In the genomic region with DNA sequence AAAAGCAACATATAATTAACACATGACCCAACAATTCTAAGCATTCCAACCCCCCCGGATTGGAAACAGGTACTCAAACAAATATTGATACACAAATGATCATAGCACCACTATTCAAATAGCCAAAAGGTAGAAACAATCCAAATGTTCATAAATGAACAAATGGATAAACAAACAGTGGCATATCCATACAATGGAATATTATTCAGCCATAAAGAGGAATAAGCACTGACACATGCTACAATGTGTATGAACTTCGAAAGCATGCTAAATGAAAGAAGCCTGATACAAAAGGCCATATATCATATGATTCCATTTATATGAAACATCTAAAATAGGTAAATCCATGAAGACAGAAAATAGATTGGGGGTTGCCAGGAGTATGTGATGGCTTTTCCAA, we compare ENCODE assay signal across 35 cellular contexts.
"Had no signal": no experiment of that assay in that cellular context is flagged by ENCODE, and none has a peak within 500 bp of the region (broad histone marks: within the 10 kb centered on the region; RNA-seq: fewer than 3 reads in every experiment).

No MANE protein-coding gene starts in this region.

- DNase-seq: activated B cell treated with CpG ODN at 0.5 μM for 24 hours; activated CD4-positive, alpha-beta memory T cell treated with anti-CD3 and anti-CD28 coated beads for 36 hours; activated CD4-positive, alpha-beta T cell treated with anti-CD3 and anti-CD28 coated beads for 4 hours; activated CD4-positive, alpha-beta T cell treated with anti-CD3 and anti-CD28 coated beads, Interleukin-2, amount 10 ng/mL, durations not matched to agents 24 days and 14 days; activated CD4-positive, alpha-beta T cell treated with anti-CD3 and anti-CD28 coated beads, Interleukin-2, amount 50 U/mL, for 1 hour; activated CD4-positive, alpha-beta T cell treated with anti-CD3 and anti-CD28 coated beads, Interleukin-2, amount 50 U/mL, for 4 hours; activated CD4-positive, CD25-positive, alpha-beta regulatory T cell treated with anti-CD3 and anti-CD28 coated beads, Interleukin-2, amount 50 U/mL, for 72 hours; activated CD8-positive, alpha-beta memory T cell treated with anti-CD3 and anti-CD28 coated beads, Interleukin-2, amount 50 U/mL, for 4 hours; activated CD8-positive, alpha-beta T cell treated with anti-CD3 and anti-CD28 coated beads for 36 hours; activated effector memory CD4-positive, alpha-beta T cell treated with anti-CD3 and anti-CD28 coated beads, Interleukin-2, amount 50 U/mL, for 16 hours; activated naive CD4-positive, alpha-beta T cell treated with anti-CD3 and anti-CD28 coated beads, Interleukin-2, amount 10 ng/mL, durations not matched to agents 7 days and 5 days; activated naive CD4-positive, alpha-beta T cell treated with Interleukin-2 at 50 U/mL for 16 hours; activated naive CD8-positive, alpha-beta T cell treated with anti-CD3 and anti-CD28 coated beads, Interleukin-2, amount 10 ng/mL, durations not matched to agents 7 days and 5 days; activated naive CD8-positive, alpha-beta T cell treated with anti-CD3 and anti-CD28 coated beads, Interleukin-2, amount 50 U/mL, for 24 hours; activated T-cell treated with anti-CD3 and anti-CD28 coated beads for 4 hours; activated T-cell treated with anti-CD3 and anti-CD28 coated beads, Interleukin-2, amount 50 U/mL, for 1 hour; activated T-cell treated with anti-CD3 and anti-CD28 coated beads, Interleukin-2, amount 50 U/mL, for 4 hours; activated T-cell treated with anti-CD3 and anti-CD28 coated beads, Interleukin-2, amount 50 U/mL, for 72 hours; amygdala; anterior cingulate cortex; caudate nucleus; cerebellar nuclear complex; T-helper 2 cell; T-helper 9 cell had no signal

- H3K9me3 Mint-ChIP-seq: activated naive CD4-positive, alpha-beta T cell treated with anti-CD3 and anti-CD28 coated beads, Interleukin-2, amount 10 ng/mL, durations not matched to agents 7 days and 5 days; activated naive CD4-positive, alpha-beta T cell treated with anti-CD3 and anti-CD28 coated beads, Interleukin-2, amount 50 U/mL, for 24 hours; activated T-helper 1 cell treated with anti-CD3 and anti-CD28 coated beads, Interleukin-12 subunit alpha, Interleukin-12 subunit beta, Interleukin-2, Interleukin-4 antibody, amounts not matched to agents 30 ng/mL and 10 ng/mL and 1 ng/mL, durations not matched to agents 14 hours and 24 hours and 36 hours; activated T-helper 17 cell treated with anti-CD3 and anti-CD28 coated beads, Interleukin-2, amount 50 U/mL, for 72 hours; central memory CD8-positive, alpha-beta T cell; T-helper 1 cell treated with Interleukin-12 subunit alpha and Interleukin-12 subunit beta and Interleukin-4 antibody, amounts not matched to agents 30 μg/mL and 1 μg/mL, for 36 hours had no signal

- H3K27ac Mint-ChIP-seq: activated B cell treated with CpG ODN at 0.5 μM for 24 hours; activated CD4-positive, alpha-beta memory T cell treated with anti-CD3 and anti-CD28 coated beads for 36 hours; activated CD4-positive, alpha-beta T cell treated with anti-CD3 and anti-CD28 coated beads, Interleukin-2, amount 10 ng/mL, durations not matched to agents 24 days and 14 days; activated CD8-positive, alpha-beta T cell treated with anti-CD3 and anti-CD28 coated beads for 36 hours; activated naive CD4-positive, alpha-beta T cell treated with anti-CD3 and anti-CD28 coated beads, Interleukin-2, amount 10 ng/mL, durations not matched to agents 7 days and 5 days; activated naive CD4-positive, alpha-beta T cell treated with anti-CD3 and anti-CD28 coated beads, Interleukin-2, amount 50 U/mL, for 24 hours; activated naive CD8-positive, alpha-beta T cell; activated naive CD8-positive, alpha-beta T cell treated with anti-CD3 and anti-CD28 coated beads, Interleukin-2, amount 10 ng/mL, durations not matched to agents 7 days and 5 days; activated naive CD8-positive, alpha-beta T cell treated with anti-CD3 and anti-CD28 coated beads, Interleukin-2, amount 50 U/mL, for 24 hours; activated T-cell treated with anti-CD3 and anti-CD28 coated beads, Interleukin-2, amount 50 U/mL, for 72 hours; activated T-helper 1 cell treated with anti-CD3 and anti-CD28 coated beads, Interleukin-12 subunit alpha, Interleukin-12 subunit beta, Interleukin-2, Interleukin-4 antibody, amounts not matched to agents 30 ng/mL and 10 ng/mL and 1 ng/mL, durations not matched to agents 14 hours and 24 hours and 36 hours; activated T-helper 17 cell treated with anti-CD3 and anti-CD28 coated beads, Interleukin-2, amount 50 U/mL, for 72 hours; brain; T-helper 1 cell treated with Interleukin-12 subunit alpha and Interleukin-12 subunit beta and Interleukin-4 antibody, amounts not matched to agents 30 μg/mL and 1 μg/mL, for 36 hours; T-helper 2 cell treated with Interferon-gamma antibody and Interleukin-4, amounts not matched to agents 5 μg/mL and 100 μg/mL, for 36 hours had no signal

- H3K4me3 ChIP-seq: ascending aorta, cardiac muscle cell had no signal

- H3K4me3 Mint-ChIP-seq: activated B cell treated with CpG ODN at 0.5 μM for 24 hours; activated CD4-positive, alpha-beta memory T cell treated with anti-CD3 and anti-CD28 coated beads for 36 hours; activated CD4-positive, alpha-beta T cell treated with anti-CD3 and anti-CD28 coated beads, Interleukin-2, amount 10 ng/mL, durations not matched to agents 24 days and 14 days; activated CD8-positive, alpha-beta T cell treated with anti-CD3 and anti-CD28 coated beads for 36 hours; activated naive CD4-positive, alpha-beta T cell treated with anti-CD3 and anti-CD28 coated beads, Interleukin-2, amount 10 ng/mL, durations not matched to agents 7 days and 5 days; activated naive CD4-positive, alpha-beta T cell treated with anti-CD3 and anti-CD28 coated beads, Interleukin-2, amount 50 U/mL, for 24 hours; activated naive CD8-positive, alpha-beta T cell; activated naive CD8-positive, alpha-beta T cell treated with anti-CD3 and anti-CD28 coated beads, Interleukin-2, amount 10 ng/mL, durations not matched to agents 7 days and 5 days; activated naive CD8-positive, alpha-beta T cell treated with anti-CD3 and anti-CD28 coated beads, Interleukin-2, amount 50 U/mL, for 24 hours; activated T-cell treated with anti-CD3 and anti-CD28 coated beads, Interleukin-2, amount 50 U/mL, for 4 hours; activated T-cell treated with anti-CD3 and anti-CD28 coated beads, Interleukin-2, amount 50 U/mL, for 72 hours; activated T-helper 1 cell treated with anti-CD3 and anti-CD28 coated beads, Interleukin-12 subunit alpha, Interleukin-12 subunit beta, Interleukin-2, Interleukin-4 antibody, amounts not matched to agents 30 ng/mL and 10 ng/mL and 1 ng/mL, durations not matched to agents 14 hours and 24 hours and 36 hours; activated T-helper 17 cell treated with anti-CD3 and anti-CD28 coated beads, Interleukin-2, amount 50 U/mL, for 72 hours; brain; central memory CD8-positive, alpha-beta T cell; T-helper 1 cell treated with Interleukin-12 subunit alpha and Interleukin-12 subunit beta and Interleukin-4 antibody, amounts not matched to agents 30 μg/mL and 1 μg/mL, for 36 hours; T-helper 2 cell treated with Interferon-gamma antibody and Interleukin-4, amounts not matched to agents 5 μg/mL and 100 μg/mL, for 36 hours had no signal

- H3K4me1 Mint-ChIP-seq: activated B cell treated with CpG ODN at 0.5 μM for 24 hours; activated naive CD4-positive, alpha-beta T cell treated with anti-CD3 and anti-CD28 coated beads, Interleukin-2, amount 10 ng/mL, durations not matched to agents 7 days and 5 days; activated naive CD4-positive, alpha-beta T cell treated with anti-CD3 and anti-CD28 coated beads, Interleukin-2, amount 50 U/mL, for 24 hours; activated naive CD8-positive, alpha-beta T cell treated with anti-CD3 and anti-CD28 coated beads, Interleukin-2, amount 10 ng/mL, durations not matched to agents 7 days and 5 days; activated naive CD8-positive, alpha-beta T cell treated with anti-CD3 and anti-CD28 coated beads, Interleukin-2, amount 50 U/mL, for 24 hours; activated T-helper 17 cell treated with anti-CD3 and anti-CD28 coated beads, Interleukin-2, amount 50 U/mL, for 72 hours; brain; central memory CD8-positive, alpha-beta T cell had no signal

- H3K4me1 ChIP-seq: ascending aorta had no signal

- H3K27ac ChIP-seq: ascending aorta, cardiac muscle cell, VCaP had no signal

- H3K27me3 Mint-ChIP-seq: activated B cell treated with CpG ODN at 0.5 μM for 24 hours; activated CD4-positive, alpha-beta memory T cell treated with anti-CD3 and anti-CD28 coated beads for 36 hours; activated CD4-positive, alpha-beta T cell treated with anti-CD3 and anti-CD28 coated beads, Interleukin-2, amount 10 ng/mL, durations not matched to agents 24 days and 14 days; activated CD8-positive, alpha-beta T cell treated with anti-CD3 and anti-CD28 coated beads for 36 hours; activated naive CD4-positive, alpha-beta T cell treated with anti-CD3 and anti-CD28 coated beads, Interleukin-2, amount 10 ng/mL, durations not matched to agents 7 days and 5 days; activated naive CD4-positive, alpha-beta T cell treated with anti-CD3 and anti-CD28 coated beads, Interleukin-2, amount 50 U/mL, for 24 hours; activated naive CD8-positive, alpha-beta T cell; activated naive CD8-positive, alpha-beta T cell treated with anti-CD3 and anti-CD28 coated beads, Interleukin-2, amount 10 ng/mL, durations not matched to agents 7 days and 5 days; activated naive CD8-positive, alpha-beta T cell treated with anti-CD3 and anti-CD28 coated beads, Interleukin-2, amount 50 U/mL, for 24 hours; activated T-helper 17 cell treated with anti-CD3 and anti-CD28 coated beads, Interleukin-2, amount 50 U/mL, for 72 hours; brain; central memory CD8-positive, alpha-beta T cell had no signal

- ATAC-seq: activated CD8-positive, alpha-beta T cell treated with anti-CD3 and anti-CD28 coated beads for 36 hours; activated naive CD8-positive, alpha-beta T cell treated with anti-CD3 and anti-CD28 coated beads, Interleukin-2, amount 50 U/mL, for 24 hours; activated T-cell treated with anti-CD3 and anti-CD28 coated beads, Interleukin-2, amount 50 U/mL, for 4 hours; activated T-cell treated with anti-CD3 and anti-CD28 coated beads, Interleukin-2, amount 50 U/mL, for 72 hours; activated T-helper 17 cell treated with anti-CD3 and anti-CD28 coated beads, Interleukin-2, amount 50 U/mL, for 72 hours had no signal

- H3K27me3 ChIP-seq: ascending aorta, cardiac muscle cell had no signal
